10 cellular contexts compared by ENCODE assay signal in the genomic region with DNA sequence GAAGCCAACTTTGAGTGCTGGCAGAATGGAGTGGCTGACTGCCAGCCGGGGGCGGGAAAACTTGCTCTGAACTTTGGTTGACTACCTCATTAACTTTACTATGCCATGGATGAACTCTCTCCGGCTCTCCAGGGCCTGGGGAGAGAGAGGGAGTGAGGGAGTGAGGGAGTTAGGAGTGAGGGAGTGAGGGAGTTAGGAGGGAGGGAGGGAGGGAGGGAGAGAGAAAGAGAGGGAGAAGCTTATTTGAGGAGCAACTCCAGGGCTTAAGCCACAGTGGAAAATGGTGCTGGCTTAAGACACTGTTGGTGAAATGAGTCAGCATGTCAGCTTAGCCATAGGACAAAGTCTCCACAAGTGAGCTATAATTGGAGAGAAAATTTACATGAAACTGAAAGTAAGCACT.
DNase-seq lines count a peak whose midpoint lies in the region; ATAC-seq and TF ChIP-seq lines count a peak whose summit lies in the region.
"Had no signal": no experiment of that assay in that cellular context is flagged by ENCODE, and none has a peak within 500 bp of the region (broad histone marks: within the 10 kb centered on the region; RNA-seq: fewer than 3 reads in every experiment).

No MANE protein-coding gene starts in this region.

- H3K9me3 Mint-ChIP-seq in activated naive CD4-positive, alpha-beta T cell treated with anti-CD3 and anti-CD28 coated beads for 36 hours, result peaks cover 4% of the 10 kb centered on the region
- H3K9me3 Mint-ChIP-seq: central memory CD8-positive, alpha-beta T cell had no signal

- CTCF ChIA-PET in activated naive CD4-positive, alpha-beta T cell treated with anti-CD3 and anti-CD28 coated beads for 36 hours (lab: Charles Lee), result no interaction called here

- no peak overlapping the region for H3K27ac Mint-ChIP-seq in activated naive CD4-positive, alpha-beta T cell treated with anti-CD3 and anti-CD28 coated beads for 36 hours
- H3K27ac Mint-ChIP-seq: T-helper 1 cell treated with Interleukin-12 subunit alpha and Interleukin-12 subunit beta and Interleukin-4 antibody, amounts not matched to agents 30 μg/mL and 1 μg/mL, for 36 hours had no signal

- no peaks in the 10 kb centered on the region for H3K36me3 Mint-ChIP-seq in activated naive CD4-positive, alpha-beta T cell treated with anti-CD3 and anti-CD28 coated beads for 36 hours (ENCODE audit: low read depth)

- DNase-seq in AG09319 (ENCODE audit: extremely low read depth, low read depth), result peak; percentile 7
- DNase-seq in kidney tubule cell (ENCODE audit: low spot score), result peak; percentile 73
- DNase-seq in activated naive CD4-positive, alpha-beta T cell treated with anti-CD3 and anti-CD28 coated beads for 36 hours, result no peak
- no peak for DNase-seq in NCI-H774 (lab: John Stamatoyannopoulos, UW)
- DNase-seq in HPDE6-E6E7 (ENCODE audit: extremely low spot score), result no peak

- intact Hi-C loops in activated naive CD4-positive, alpha-beta T cell treated with anti-CD3 and anti-CD28 coated beads for 36 hours (cut with micrococcal nuclease), result no loop called here

- ATAC-seq in GM21529 (IDR thresholded peaks at IDR 0.05; ENCODE audit: unreplicated experiment) (peak; percentile 51), SK-N-SH treated with all-trans-retinoic acid at 6 μM for 48 hours (peak; percentile 73), HG03432 (IDR thresholded peaks at IDR 0.05; ENCODE audit: unreplicated experiment) (no peak)

- H3K27me3 Mint-ChIP-seq in activated naive CD4-positive, alpha-beta T cell treated with anti-CD3 and anti-CD28 coated beads for 36 hours (ENCODE audit: low read depth), result no peaks in the 10 kb centered on the region
- H3K27me3 Mint-ChIP-seq: central memory CD8-positive, alpha-beta T cell had no signal

- H3K4me3 Mint-ChIP-seq in activated naive CD4-positive, alpha-beta T cell treated with anti-CD3 and anti-CD28 coated beads for 36 hours, result no peak overlapping the region
- H3K4me3 Mint-ChIP-seq: central memory CD8-positive, alpha-beta T cell; T-helper 1 cell treated with Interleukin-12 subunit alpha and Interleukin-12 subunit beta and Interleukin-4 antibody, amounts not matched to agents 30 μg/mL and 1 μg/mL, for 36 hours had no signal

- no peaks in the 10 kb centered on the region for H3K4me1 Mint-ChIP-seq in activated naive CD4-positive, alpha-beta T cell treated with anti-CD3 and anti-CD28 coated beads for 36 hours (ENCODE audit: low read depth)
- H3K4me1 Mint-ChIP-seq: central memory CD8-positive, alpha-beta T cell had no signal

- TF ChIP-seq CTCF in AG09319 (IDR thresholded peaks at IDR 0.05; ENCODE audit: low read depth, low read length), result no peak

TF ChIP-seq in SK-N-SH treated with all-trans-retinoic acid at 6 μM for 48 hours, 23 proteins besides CTCF, POLR2A, EP300 and RAD21:
- no peak for TF ChIP-seq GLIS3 (CRISPR knock-in tag; IDR thresholded peaks at IDR 0.05)
- TF ChIP-seq, protein P1, sequence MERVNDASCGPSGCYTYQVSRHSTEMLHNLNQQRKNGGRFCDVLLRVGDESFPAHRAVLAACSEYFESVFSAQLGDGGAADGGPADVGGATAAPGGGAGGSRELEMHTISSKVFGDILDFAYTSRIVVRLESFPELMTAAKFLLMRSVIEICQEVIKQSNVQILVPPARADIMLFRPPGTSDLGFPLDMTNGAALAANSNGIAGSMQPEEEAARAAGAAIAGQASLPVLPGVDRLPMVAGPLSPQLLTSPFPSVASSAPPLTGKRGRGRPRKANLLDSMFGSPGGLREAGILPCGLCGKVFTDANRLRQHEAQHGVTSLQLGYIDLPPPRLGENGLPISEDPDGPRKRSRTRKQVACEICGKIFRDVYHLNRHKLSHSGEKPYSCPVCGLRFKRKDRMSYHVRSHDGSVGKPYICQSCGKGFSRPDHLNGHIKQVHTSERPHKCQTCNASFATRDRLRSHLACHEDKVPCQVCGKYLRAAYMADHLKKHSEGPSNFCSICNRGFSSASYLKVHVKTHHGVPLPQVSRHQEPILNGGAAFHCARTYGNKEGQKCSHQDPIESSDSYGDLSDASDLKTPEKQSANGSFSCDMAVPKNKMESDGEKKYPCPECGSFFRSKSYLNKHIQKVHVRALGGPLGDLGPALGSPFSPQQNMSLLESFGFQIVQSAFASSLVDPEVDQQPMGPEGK (CRISPR knock-in tag; IDR thresholded peaks at IDR 0.05; ENCODE audit: borderline replicate concordance), result no peak
- TF ChIP-seq CSRNP3 (CRISPR knock-in tag; IDR thresholded peaks at IDR 0.05), result no peak

Comparison
In these comparisons a context has a peak if more than half of its experiments do, and no peak if none do; other contexts are left out.
1. DNase-seq: peak in AG09319 (single experiment) and kidney tubule cell (single experiment); none in activated naive CD4-positive, alpha-beta T cell treated with anti-CD3 and anti-CD28 coated beads for 36 hours (single experiment), NCI-H774 (single experiment) and HPDE6-E6E7 (single experiment).